ENCODE assay signal across 8 cellular contexts in the genomic region with DNA sequence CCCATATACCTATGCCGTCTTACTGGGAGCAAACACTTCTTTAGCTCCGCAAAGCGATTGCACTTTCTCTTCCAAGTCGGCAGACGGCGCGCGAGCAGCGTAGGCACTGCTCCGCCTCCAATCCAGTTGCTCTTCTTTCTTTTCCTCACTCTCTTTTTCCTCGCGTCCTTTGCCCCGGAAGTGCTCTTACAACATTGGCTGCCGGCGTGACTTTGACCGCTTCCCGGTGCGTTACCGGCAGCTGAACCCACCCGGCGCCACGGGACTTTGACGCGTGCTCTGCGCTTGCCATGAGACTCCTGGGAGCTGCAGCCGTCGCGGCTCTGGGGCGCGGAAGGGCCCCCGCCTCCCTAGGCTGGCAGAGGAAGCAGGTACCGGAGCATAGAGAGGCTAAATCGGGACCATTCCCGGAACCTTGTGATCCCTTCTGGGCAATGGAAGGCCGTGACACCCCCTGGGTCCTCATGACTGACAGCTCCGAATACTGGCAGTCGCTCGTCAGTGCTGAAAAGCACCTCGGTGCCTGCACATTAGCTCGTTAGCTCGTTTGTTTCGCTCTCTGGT. TPM values are rescaled to one million over a fixed set of nuclear protein-coding genes. Genes with fewer than 3 reads are reported as not detected.
DNase-seq lines count a peak whose midpoint lies in the region; ATAC-seq and TF ChIP-seq lines count a peak whose summit lies in the region.

TSS of gene GFM1 (plus strand) at position 183 of the 564 bp plus-strand sequence. CDS start at position 291, 108 bp downstream.

- CTCF ChIA-PET in activated B cell treated with CpG ODN at 0.5 μM for 24 hours (lab: Charles Lee) = interaction anchor here (0.5 to 2.7 kb wide), 9 partner anchors 10 to 225 kb away, joined by 3 to 23 read pairs (median 6); partner anchors contain the start of genes LXN and MFSD1

- peaks cover 34% of the 10 kb centered on the region for H3K36me3 Mint-ChIP-seq in activated B cell treated with CpG ODN at 0.5 μM for 24 hours (ENCODE audit: low read depth)

- no peaks in the 10 kb centered on the region for H3K9me3 Mint-ChIP-seq in activated B cell treated with CpG ODN at 0.5 μM for 24 hours

- peak within 1 kb of the TSS; percentile 99 for H3K4me3 Mint-ChIP-seq in activated B cell treated with CpG ODN at 0.5 μM for 24 hours

- H3K27me3 Mint-ChIP-seq in activated B cell treated with CpG ODN at 0.5 μM for 24 hours = no peaks in the 10 kb centered on the region

- intact Hi-C loops in activated B cell treated with CpG ODN at 0.5 μM for 24 hours (cut with micrococcal nuclease) = loop anchor here (2.0 to 10.0 kb wide), 8 partner anchors 14 to 1920 kb away; partner anchors contain the start of genes IFT80, KPNA4, MLF1 and RSRC1

- TF ChIP-seq CTCF in activated B cell treated with CpG ODN at 0.5 μM for 24 hours (IDR thresholded peaks at IDR 0.05) = peak; percentile 46

- POLR2A ChIA-PET in activated B cell treated with CpG ODN at 0.5 μM for 24 hours (lab: Charles Lee) = interaction anchor here (0.6 to 3.3 kb wide), 8 partner anchors 15 to 1485 kb away, joined by 3 to 25 read pairs (median 4); partner anchors contain the start of genes CCNL1, LXN, MFSD1 and RSRC1

- DNase-seq in AG08396 (ENCODE audit: low spot score) (peak; percentile 89), NCI-H226 (peak; percentile 94), activated B cell treated with CpG ODN at 0.5 μM for 24 hours (peak; percentile 75), iris pigment epithelial cell (ENCODE audit: low read depth) (peak; percentile 97)
- DNase-seq in central memory CD4-positive, alpha-beta T cell = peak; percentile 91
- peak; percentile 83 for DNase-seq in stimulated activated CD4-positive, alpha-beta T cell treated with anti-CD3 and anti-CD28 coated beads, Interleukin-12 subunit alpha, Interleukin-12 subunit beta, amount 100 ng/mL, for 4 hours

- peak within 1 kb of the TSS; percentile 90 for H3K27ac Mint-ChIP-seq in activated B cell treated with CpG ODN at 0.5 μM for 24 hours

- peak; percentile 99 for ATAC-seq in GM18907 (IDR thresholded peaks at IDR 0.05; ENCODE audit: unreplicated experiment)
- ATAC-seq in HG03175 (IDR thresholded peaks at IDR 0.05; ENCODE audit: unreplicated experiment) = peak; percentile 97
- peak; percentile 96 for ATAC-seq in activated B cell treated with CpG ODN at 0.5 μM for 24 hours (ENCODE audit: low read depth)

- peaks cover 24% of the 10 kb centered on the region for H3K4me1 Mint-ChIP-seq in activated B cell treated with CpG ODN at 0.5 μM for 24 hours

RNA-seq across cellular contexts. Expression of gene GFM1, which starts in this region (rescaled TPM):
- total RNA-seq in activated B cell treated with CpG ODN at 0.5 μM for 24 hours = 46.8 and 56.4 TPM in 2 replicates

Comparison
In these comparisons a context has a peak if more than half of its experiments do, and no peak if none do; other contexts are left out.
1. Peak in every context shown above with its lines: DNase-seq and ATAC-seq.